In genomic region chr10:32412499-32412853, GRCh38 we compare ENCODE assay signal across 18 cellular contexts. TPM values are rescaled to one million over a fixed set of nuclear protein-coding genes. Genes with fewer than 3 reads are reported as not detected.
DNase-seq lines count a peak whose midpoint lies in the region; ATAC-seq and TF ChIP-seq lines count a peak whose summit lies in the region.
"Had no signal": no experiment of that assay in that cellular context is flagged by ENCODE, and none has a peak within 500 bp of the region (broad histone marks: within the 10 kb centered on the region; RNA-seq: fewer than 3 reads in every experiment).

No MANE protein-coding gene starts in this region.

- DNase-seq in mammary epithelial cell, result peak; percentile 67
- no peak for DNase-seq in MCF 10A (ENCODE audit: unreplicated experiment)
- no peak for DNase-seq in endothelial cell (ENCODE audit: low spot score)
- DNase-seq in kidney tubule cell (ENCODE audit: low spot score), result peak; percentile 72
- no peak for DNase-seq in NCI-H748 treated with DMSO at 0.1 percent for 48 hours (lab: John Stamatoyannopoulos, UW)
- no peak for DNase-seq in dorsolateral prefrontal cortex
- DNase-seq: activated CD4-positive, alpha-beta T cell treated with anti-CD3 and anti-CD28 coated beads for 4 hours; activated T-cell treated with anti-CD3 and anti-CD28 coated beads, Interleukin-2, amount 50 U/mL, for 72 hours; CD8-positive, alpha-beta memory T cell; GF-D8; islet precursor cell; naive thymus-derived CD8-positive, alpha-beta T cell; NCI-H1436 treated with DMSO at 0.1 percent for 48 hours; NCI-H524 treated with DMSO at 0.1 percent for 48 hours; stimulated activated naive CD8-positive, alpha-beta T cell treated with anti-CD3 and anti-CD28 coated beads, Interleukin-15, Interleukin-2, amounts not matched to agents 100 U/mL and 50 U/mL, for 24 hours had no signal

- H3K27ac Mint-ChIP-seq in MCF 10A (ENCODE audit: low read depth, unreplicated experiment) (no peak overlapping the region), endothelial cell (ENCODE audit: unreplicated experiment) (peak overlapping the region; percentile 93)
- H3K27ac Mint-ChIP-seq: activated T-cell treated with anti-CD3 and anti-CD28 coated beads, Interleukin-2, amount 50 U/mL, for 72 hours; IgD-negative memory B cell; naive thymus-derived CD8-positive, alpha-beta T cell had no signal

- H3K4me3 Mint-ChIP-seq in MCF 10A (ENCODE audit: unreplicated experiment) (no peak overlapping the region), endothelial cell (ENCODE audit: unreplicated experiment) (no peak overlapping the region)
- H3K4me3 Mint-ChIP-seq: activated T-cell treated with anti-CD3 and anti-CD28 coated beads, Interleukin-2, amount 50 U/mL, for 72 hours; CD8-positive, alpha-beta memory T cell; IgD-negative memory B cell; naive thymus-derived CD8-positive, alpha-beta T cell had no signal

- WGBS in mammary epithelial cell (ENCODE audit: low coverage, missing lambda C conversion rate), result 13% methylated on average over 2 of the region's 2 CpGs

- no peaks in the 10 kb centered on the region for H4K20me1 ChIP-seq in mammary epithelial cell (ENCODE audit: insufficient read depth, low read length)

- H3K36me3 Mint-ChIP-seq in MCF 10A (ENCODE audit: insufficient read depth, unreplicated experiment) (no peaks in the 10 kb centered on the region), endothelial cell (ENCODE audit: low read depth, unreplicated experiment) (no peaks in the 10 kb centered on the region)
- H3K36me3 Mint-ChIP-seq: CD8-positive, alpha-beta memory T cell; naive thymus-derived CD8-positive, alpha-beta T cell had no signal

- H3K27ac ChIP-seq in mammary epithelial cell (ENCODE audit: insufficient read depth, low read depth, low read length) (no peak overlapping the region), dorsolateral prefrontal cortex (peak overlapping the region in 5 of 59 donors; percentile 1 to 60 (median 20))

- intact Hi-C loops in mammary epithelial cell (cut with micrococcal nuclease), result loop anchor here (2.0 kb wide), 1 partner anchor 34 kb away; the partner anchor contains the start of gene CCDC7
- intact Hi-C loops in MCF 10A (cut with micrococcal nuclease), result no loop called here
- intact Hi-C loops in dorsolateral prefrontal cortex (cut with DNase I), result no loop called here

- H3K4me1 Mint-ChIP-seq in MCF 10A (ENCODE audit: insufficient read depth, unreplicated experiment) (peaks cover 13% of the 10 kb centered on the region), endothelial cell (ENCODE audit: unreplicated experiment) (peaks cover 10% of the 10 kb centered on the region)
- H3K4me1 Mint-ChIP-seq: IgD-negative memory B cell had no signal

- POLR2A ChIA-PET in MCF 10A (lab: Yijun Ruan, JAX), result no interaction called here

- H3K9me3 ChIP-seq in mammary epithelial cell (replicated peaks; ENCODE audit: insufficient read depth, low read length), result no peaks in the 10 kb centered on the region

- no peaks in the 10 kb centered on the region for H3K79me2 ChIP-seq in mammary epithelial cell (ENCODE audit: insufficient read depth, low read length)

- H3K4me3 ChIP-seq in mammary epithelial cell (replicated peaks in 1 of 3; ENCODE audit: insufficient read depth in 1 of 3, low read depth in 2 of 3, low read length in 3 of 3) (no peak overlapping the region), dorsolateral prefrontal cortex (no peak overlapping the region)

- H3K36me3 ChIP-seq in mammary epithelial cell (ENCODE audit: insufficient read depth, low read length), result no peaks in the 10 kb centered on the region

- dilution Hi-C loops in mammary epithelial cell (cut with HindIII; ENCODE audit: low sequenced_read_pairs), result no loop called here

- H3K27me3 ChIP-seq in mammary epithelial cell (ENCODE audit: insufficient read depth, low read length), result no peaks in the 10 kb centered on the region
- H3K27me3 ChIP-seq in dorsolateral prefrontal cortex, result no peaks in the 10 kb centered on the region

- H3K27me3 Mint-ChIP-seq in MCF 10A (ENCODE audit: insufficient read depth, unreplicated experiment), result no peaks in the 10 kb centered on the region
- peaks cover 2% of the 10 kb centered on the region for H3K27me3 Mint-ChIP-seq in endothelial cell (ENCODE audit: unreplicated experiment)
- H3K27me3 Mint-ChIP-seq: naive thymus-derived CD8-positive, alpha-beta T cell had no signal

- CTCF ChIA-PET in mammary epithelial cell (lab: Charles Lee; ENCODE audit: low non-redundant PET) (no interaction called here), MCF 10A (lab: Yijun Ruan, JAX) (no interaction called here)

- peaks cover 16% of the 10 kb centered on the region for H3K4me1 ChIP-seq in mammary epithelial cell (ENCODE audit: insufficient read depth, low read length)

- in situ Hi-C loops in mammary epithelial cell (cut with MboI; ENCODE audit: low sequenced_read_pairs in 2 of 2), result no loop called here

- no peak overlapping the region for H3K9ac ChIP-seq in mammary epithelial cell (ENCODE audit: insufficient read depth, low read length)

- H2AFZ ChIP-seq in mammary epithelial cell (ENCODE audit: low read depth, low read length), result no peak overlapping the region

- TF ChIP-seq CTCF in mammary epithelial cell (conservative IDR thresholded peaks at IDR 0.05 in 1 of 2, IDR thresholded peaks at IDR 0.05 in 1 of 2; ENCODE audit: extremely low read depth in 1 of 2, insufficient read depth in 1 of 2, low read depth in 1 of 2, low read length in 2 of 2) (no peak), MCF 10A (IDR thresholded peaks at IDR 0.05; ENCODE audit: unreplicated experiment) (no peak), endothelial cell (IDR thresholded peaks at IDR 0.05; ENCODE audit: unreplicated experiment) (no peak), dorsolateral prefrontal cortex (IDR thresholded peaks at IDR 0.05 in 54 of 56, conservative IDR thresholded peaks at IDR 0.05 in 2 of 56; ENCODE audit: low read depth in 1 of 56, partially characterized antibody in 56 of 56) (no peak)

- H3K9me3 Mint-ChIP-seq in MCF 10A (ENCODE audit: unreplicated experiment), result no peaks in the 10 kb centered on the region
- no peaks in the 10 kb centered on the region for H3K9me3 Mint-ChIP-seq in endothelial cell (ENCODE audit: unreplicated experiment)
- H3K9me3 Mint-ChIP-seq: CD8-positive, alpha-beta memory T cell; IgD-negative memory B cell had no signal

- no peak overlapping the region for H3K4me2 ChIP-seq in mammary epithelial cell (ENCODE audit: insufficient read depth, low read depth, low read length)

- no TSS peak for BruUV-seq in mammary epithelial cell (replicated peaks; lab: Mats Ljungman, UMichigan)
- BruUV-seq in MCF 10A (replicated peaks; lab: Mats Ljungman, UMichigan), result no TSS peak

- ATAC-seq in GM21381 (IDR thresholded peaks at IDR 0.05; ENCODE audit: unreplicated experiment) (no peak), HG03025 (IDR thresholded peaks at IDR 0.05; ENCODE audit: low FRiP score, unreplicated experiment) (no peak)
- ATAC-seq: activated T-cell treated with anti-CD3 and anti-CD28 coated beads, Interleukin-2, amount 50 U/mL, for 72 hours; naive thymus-derived CD8-positive, alpha-beta T cell; stimulated activated naive CD8-positive, alpha-beta T cell treated with anti-CD3 and anti-CD28 coated beads, Interleukin-15, Interleukin-2, amounts not matched to agents 100 U/mL and 50 U/mL, for 24 hours had no signal

RNA-seq across cellular contexts. Expression of gene CCDC7, which starts 33.5 kb away (rescaled TPM):
- total RNA-seq in mammary epithelial cell, result 1 to 10 TPM; 2.7 to 4.2 TPM
- 0.46 TPM for polyA plus RNA-seq in mammary epithelial cell
- not detected for polyA minus RNA-seq in mammary epithelial cell
- 6.3 and 9.2 TPM in 2 replicates for total RNA-seq in MCF 10A (2022)
- 5.4 TPM for total RNA-seq in endothelial cell (ENCODE audit: unreplicated experiment)
- total RNA-seq in dorsolateral prefrontal cortex, result 100 to 1,000 TPM in 28 of 120 experiments, 10 to 100 TPM in 92; 53.8 to 143 (median 87.0) TPM

Comparison
In these comparisons a context has a peak if more than half of its experiments do, and no peak if none do; other contexts are left out.
1. DNase-seq: peak in mammary epithelial cell (single experiment) and kidney tubule cell (single experiment); none in MCF 10A (single experiment), endothelial cell (single experiment), NCI-H748 treated with DMSO at 0.1 percent for 48 hours (single experiment) and dorsolateral prefrontal cortex (0 of 10).